ENCODE assay signal across 8 cellular contexts in genomic region chr6:36195471-36196048, GRCh38. TPM values are rescaled to one million over a fixed set of nuclear protein-coding genes. Genes with fewer than 3 reads are reported as not detected.
DNase-seq lines count a peak whose midpoint lies in the region; TF ChIP-seq lines count a peak whose summit lies in the region.

No MANE protein-coding gene starts in this region.

- H3K27me3 ChIP-seq in A673 (replicated peaks; ENCODE audit: insufficient read depth, low read depth, low read length, poor library complexity) (no peaks in the 10 kb centered on the region), HUES6 (ENCODE audit: control insufficient read depth, insufficient read depth, low read length) (no peaks in the 10 kb centered on the region; the same call in 1 of the 2 replicates), mesenchymal stem cell (ENCODE audit: control insufficient read depth in 1 of 2, insufficient read depth in 1 of 2, low read length in 2 of 2) (peaks cover 0 to 4% of the 10 kb centered on the region in 2 experiments), vagina (no peaks in the 10 kb centered on the region)

- H2BK12ac ChIP-seq in mesenchymal stem cell (ENCODE audit: low read length in 2 of 2) = no peak overlapping the region

- no peak overlapping the region for H2BK120ac ChIP-seq in mesenchymal stem cell (ENCODE audit: low read depth, low read length)

- no peak overlapping the region for H4K91ac ChIP-seq in mesenchymal stem cell (ENCODE audit: low read length)

- H2AK5ac ChIP-seq in mesenchymal stem cell (ENCODE audit: low read length, severe bottlenecking) = no peak overlapping the region

- H2AFZ ChIP-seq in mesenchymal stem cell (ENCODE audit: low read depth, low read length) = no peak overlapping the region

- H4K8ac ChIP-seq in mesenchymal stem cell (ENCODE audit: low read length) = no peak overlapping the region

- no peak overlapping the region for H2BK5ac ChIP-seq in mesenchymal stem cell (ENCODE audit: low read depth, low read length, poor library complexity, severe bottlenecking)

- H3K14ac ChIP-seq in mesenchymal stem cell (ENCODE audit: low read length in 2 of 2) = peak overlapping the region in 1 of 2 experiments; percentile 90

- H3K27ac ChIP-seq in A673 (ENCODE audit: low read depth, low read length, poor library complexity, severe bottlenecking) = no peak overlapping the region
- H3K27ac ChIP-seq in HUES6 (ENCODE audit: low read depth, low read length) = no peak overlapping the region
- H3K27ac ChIP-seq in mesenchymal stem cell (ENCODE audit: low read length, poor library complexity, severe bottlenecking) = no peak overlapping the region
- peak overlapping the region; percentile 95 for H3K27ac ChIP-seq in vagina

- no peaks in the 10 kb centered on the region for H3K9me3 ChIP-seq in A673 (ENCODE audit: low read depth, low read length, poor library complexity, severe bottlenecking)
- no peaks in the 10 kb centered on the region for H3K9me3 ChIP-seq in HUES6 (ENCODE audit: control insufficient read depth, insufficient read depth, low read depth, low read length)
- H3K9me3 ChIP-seq in mesenchymal stem cell (ENCODE audit: control insufficient read depth, low read length) = no peaks in the 10 kb centered on the region
- no peaks in the 10 kb centered on the region for H3K9me3 ChIP-seq in vagina

- H3K4me2 ChIP-seq in mesenchymal stem cell (ENCODE audit: low read length, poor library complexity, severe bottlenecking) = peak overlapping the region; percentile 95

- peak overlapping the region; percentile 84 for H3K9ac ChIP-seq in HUES6 (ENCODE audit: low read length)
- H3K9ac ChIP-seq in mesenchymal stem cell (ENCODE audit: low read length) = peak overlapping the region; percentile 92

- POLR2A ChIA-PET in A673 (lab: Charles Lee; ENCODE audit: low non-redundant PET) = no interaction called here

- DNase-seq in A673 (ENCODE audit: low spot score) = no peak
- DNase-seq in astrocyte of the cerebellum (ENCODE audit: low read depth) = no peak
- no peak for DNase-seq in mesenchymal stem cell
- no peak for DNase-seq in vagina (ENCODE audit: extremely low spot score in 2 of 2)
- no peak for DNase-seq in nucleus accumbens (lab: John Stamatoyannopoulos, UW)
- DNase-seq in GM13977 (ENCODE audit: low spot score) = no peak
- DNase-seq in NCI-H446 (lab: John Stamatoyannopoulos, UW) = no peak

- in situ Hi-C loops in astrocyte of the cerebellum (cut with HindIII; ENCODE audit: low sequenced_read_pairs) = no loop called here
- in situ Hi-C loops in GM13977 (cut with MboI; ENCODE audit: low pct_unique_long_range_greater_than_20kb, low sequenced_read_pairs, unreplicated experiment) = no loop called here

- H3K4ac ChIP-seq in mesenchymal stem cell (ENCODE audit: low read depth in 1 of 2, low read length in 2 of 2) = peak overlapping the region; percentile 64 to 75

- intact Hi-C loops in A673 (cut with micrococcal nuclease; ENCODE audit: unreplicated experiment) (loop anchor here (2.0 to 10.0 kb wide), 2 partner anchors 71 to 167 kb away; no protein-coding TSS in a partner anchor), vagina (cut with DNase I) (loop anchor here (2.0 to 5.0 kb wide), 2 partner anchors 63 to 169 kb away; partner anchors contain the start of genes MAPK13 and MAPK14)

- CTCF ChIA-PET in A673 (lab: Charles Lee) = no interaction called here

- H3K18ac ChIP-seq in mesenchymal stem cell (ENCODE audit: low read depth in 1 of 2, low read length in 2 of 2) = peak overlapping the region; percentile 40 to 76

- no peak overlapping the region for H2BK15ac ChIP-seq in mesenchymal stem cell (ENCODE audit: low read depth, poor library complexity, severe bottlenecking)

- H3K36me3 ChIP-seq in A673 (ENCODE audit: insufficient read depth, low read length, poor library complexity, severe bottlenecking) = peaks cover 6% of the 10 kb centered on the region
- peaks cover 12% of the 10 kb centered on the region for H3K36me3 ChIP-seq in HUES6 (ENCODE audit: control insufficient read depth, insufficient read depth, low read length)
- peaks cover 10 to 11% of the 10 kb centered on the region in 2 experiments for H3K36me3 ChIP-seq in mesenchymal stem cell (ENCODE audit: control insufficient read depth in 1 of 2, insufficient read depth in 2 of 2, low read depth in 1 of 2, low read length in 2 of 2)
- peaks cover 0 to 1% of the 10 kb centered on the region in 2 donors for H3K36me3 ChIP-seq in vagina

- TSS peak; percentile 52 for BruUV-seq in A673 (replicated peaks; lab: Mats Ljungman, UMichigan)

- H3K4me1 ChIP-seq in A673 (ENCODE audit: insufficient read depth, low read length, poor library complexity, severe bottlenecking) = peaks cover 8% of the 10 kb centered on the region
- 0 out of 2 replicates have a peak, but pooled peaks cover 3% of the 10 kb centered on the region for H3K4me1 ChIP-seq in HUES6 (ENCODE audit: control insufficient read depth, insufficient read depth, low read length)
- H3K4me1 ChIP-seq in mesenchymal stem cell (ENCODE audit: control insufficient read depth, insufficient read depth, low read depth, low read length) = peaks cover 7% of the 10 kb centered on the region
- H3K4me1 ChIP-seq in vagina = peaks cover 22% of the 10 kb centered on the region

- H3K23ac ChIP-seq in mesenchymal stem cell (ENCODE audit: low read length in 2 of 2) = no peak overlapping the region

- no peak for TF ChIP-seq POLR2A in vagina (IDR thresholded peaks at IDR 0.05)

- peak overlapping the region; percentile 70 for H3K4me3 ChIP-seq in A673 (ENCODE audit: low read depth, low read length, poor library complexity, severe bottlenecking)
- H3K4me3 ChIP-seq in HUES6 (ENCODE audit: low read depth, low read length) = peak overlapping the region; percentile 87
- peak overlapping the region; percentile 59 for H3K4me3 ChIP-seq in astrocyte of the cerebellum (ENCODE audit: low read depth, low read length)
- peak overlapping the region; percentile 78 to 84 for H3K4me3 ChIP-seq in mesenchymal stem cell (ENCODE audit: insufficient read depth in 1 of 2, low read depth in 1 of 2, low read length in 2 of 2)
- H3K4me3 ChIP-seq in vagina = peak overlapping the region; percentile 64 to 96

- 29% methylated on average over 4 of the region's 6 CpGs for WGBS in mesenchymal stem cell

- H3K79me1 ChIP-seq in mesenchymal stem cell (replicated peaks; ENCODE audit: low read length, poor library complexity, severe bottlenecking) = peaks cover 16% of the 10 kb centered on the region

- TF ChIP-seq CTCF in A673 (conservative IDR thresholded peaks at IDR 0.05; ENCODE audit: low read depth, low read length) (no peak), astrocyte of the cerebellum (IDR thresholded peaks at IDR 0.05; ENCODE audit: low read depth, low read length, missing control alignments) (no peak), vagina (IDR thresholded peaks at IDR 0.05) (no peak), GM13977 (IDR thresholded peaks at IDR 0.05; ENCODE audit: extremely low read depth, insufficient read depth, missing control alignments) (no peak)

RNA-seq across cellular contexts. Expression of gene BRPF3, which starts 1.0 kb away (rescaled TPM):
- total RNA-seq in A673 (2021) (33.3 and 39.3 TPM in 2 replicates), vagina (18.7 TPM)
- polyA plus RNA-seq in mesenchymal stem cell (2013, experiment 1 of 2) = 27.4 TPM
- polyA plus RNA-seq in mesenchymal stem cell (2013, experiment 2 of 2) = 25.6 TPM
